ENCODE assay signal across 2 cellular contexts in the genomic region with DNA sequence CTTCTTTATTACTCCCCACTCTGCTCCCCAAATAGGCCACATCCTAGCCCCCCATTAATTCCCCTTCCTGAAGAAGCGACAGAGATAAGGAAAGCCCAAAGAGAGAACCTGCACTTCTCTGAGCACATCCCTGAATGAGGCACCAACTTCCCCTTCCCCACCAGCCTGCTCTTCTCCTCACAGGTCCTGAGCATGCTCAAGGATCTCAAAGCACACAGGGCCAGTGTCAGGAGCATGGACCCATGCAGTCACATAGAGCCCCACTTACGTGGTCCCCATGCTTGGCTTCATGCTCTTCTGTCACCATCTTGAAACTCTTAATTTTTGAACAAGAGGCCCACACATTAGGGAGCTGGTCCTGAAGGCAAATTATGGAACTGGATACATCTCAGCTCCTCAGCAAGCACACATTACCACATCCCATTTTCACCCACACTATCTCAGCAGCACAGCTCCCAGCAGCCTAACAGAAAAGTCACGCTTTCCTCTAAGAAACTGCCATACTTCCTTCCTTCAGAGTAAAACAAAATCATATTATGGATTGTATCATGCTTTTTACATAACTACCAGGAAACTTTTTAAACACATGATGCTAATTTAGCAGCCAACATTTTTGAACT.
TF ChIP-seq lines count a peak whose summit lies in the region.

No MANE protein-coding gene starts in this region.

TF ChIP-seq in GM23338, 12 proteins besides CTCF, POLR2A, EP300 and RAD21 (continues in another document):
- TF ChIP-seq, protein P1, sequence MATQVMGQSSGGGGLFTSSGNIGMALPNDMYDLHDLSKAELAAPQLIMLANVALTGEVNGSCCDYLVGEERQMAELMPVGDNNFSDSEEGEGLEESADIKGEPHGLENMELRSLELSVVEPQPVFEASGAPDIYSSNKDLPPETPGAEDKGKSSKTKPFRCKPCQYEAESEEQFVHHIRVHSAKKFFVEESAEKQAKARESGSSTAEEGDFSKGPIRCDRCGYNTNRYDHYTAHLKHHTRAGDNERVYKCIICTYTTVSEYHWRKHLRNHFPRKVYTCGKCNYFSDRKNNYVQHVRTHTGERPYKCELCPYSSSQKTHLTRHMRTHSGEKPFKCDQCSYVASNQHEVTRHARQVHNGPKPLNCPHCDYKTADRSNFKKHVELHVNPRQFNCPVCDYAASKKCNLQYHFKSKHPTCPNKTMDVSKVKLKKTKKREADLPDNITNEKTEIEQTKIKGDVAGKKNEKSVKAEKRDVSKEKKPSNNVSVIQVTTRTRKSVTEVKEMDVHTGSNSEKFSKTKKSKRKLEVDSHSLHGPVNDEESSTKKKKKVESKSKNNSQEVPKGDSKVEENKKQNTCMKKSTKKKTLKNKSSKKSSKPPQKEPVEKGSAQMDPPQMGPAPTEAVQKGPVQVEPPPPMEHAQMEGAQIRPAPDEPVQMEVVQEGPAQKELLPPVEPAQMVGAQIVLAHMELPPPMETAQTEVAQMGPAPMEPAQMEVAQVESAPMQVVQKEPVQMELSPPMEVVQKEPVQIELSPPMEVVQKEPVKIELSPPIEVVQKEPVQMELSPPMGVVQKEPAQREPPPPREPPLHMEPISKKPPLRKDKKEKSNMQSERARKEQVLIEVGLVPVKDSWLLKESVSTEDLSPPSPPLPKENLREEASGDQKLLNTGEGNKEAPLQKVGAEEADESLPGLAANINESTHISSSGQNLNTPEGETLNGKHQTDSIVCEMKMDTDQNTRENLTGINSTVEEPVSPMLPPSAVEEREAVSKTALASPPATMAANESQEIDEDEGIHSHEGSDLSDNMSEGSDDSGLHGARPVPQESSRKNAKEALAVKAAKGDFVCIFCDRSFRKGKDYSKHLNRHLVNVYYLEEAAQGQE (IDR thresholded peaks at IDR 0.05; ENCODE audit: unreplicated experiment) = no peak
- TF ChIP-seq, protein P2, sequence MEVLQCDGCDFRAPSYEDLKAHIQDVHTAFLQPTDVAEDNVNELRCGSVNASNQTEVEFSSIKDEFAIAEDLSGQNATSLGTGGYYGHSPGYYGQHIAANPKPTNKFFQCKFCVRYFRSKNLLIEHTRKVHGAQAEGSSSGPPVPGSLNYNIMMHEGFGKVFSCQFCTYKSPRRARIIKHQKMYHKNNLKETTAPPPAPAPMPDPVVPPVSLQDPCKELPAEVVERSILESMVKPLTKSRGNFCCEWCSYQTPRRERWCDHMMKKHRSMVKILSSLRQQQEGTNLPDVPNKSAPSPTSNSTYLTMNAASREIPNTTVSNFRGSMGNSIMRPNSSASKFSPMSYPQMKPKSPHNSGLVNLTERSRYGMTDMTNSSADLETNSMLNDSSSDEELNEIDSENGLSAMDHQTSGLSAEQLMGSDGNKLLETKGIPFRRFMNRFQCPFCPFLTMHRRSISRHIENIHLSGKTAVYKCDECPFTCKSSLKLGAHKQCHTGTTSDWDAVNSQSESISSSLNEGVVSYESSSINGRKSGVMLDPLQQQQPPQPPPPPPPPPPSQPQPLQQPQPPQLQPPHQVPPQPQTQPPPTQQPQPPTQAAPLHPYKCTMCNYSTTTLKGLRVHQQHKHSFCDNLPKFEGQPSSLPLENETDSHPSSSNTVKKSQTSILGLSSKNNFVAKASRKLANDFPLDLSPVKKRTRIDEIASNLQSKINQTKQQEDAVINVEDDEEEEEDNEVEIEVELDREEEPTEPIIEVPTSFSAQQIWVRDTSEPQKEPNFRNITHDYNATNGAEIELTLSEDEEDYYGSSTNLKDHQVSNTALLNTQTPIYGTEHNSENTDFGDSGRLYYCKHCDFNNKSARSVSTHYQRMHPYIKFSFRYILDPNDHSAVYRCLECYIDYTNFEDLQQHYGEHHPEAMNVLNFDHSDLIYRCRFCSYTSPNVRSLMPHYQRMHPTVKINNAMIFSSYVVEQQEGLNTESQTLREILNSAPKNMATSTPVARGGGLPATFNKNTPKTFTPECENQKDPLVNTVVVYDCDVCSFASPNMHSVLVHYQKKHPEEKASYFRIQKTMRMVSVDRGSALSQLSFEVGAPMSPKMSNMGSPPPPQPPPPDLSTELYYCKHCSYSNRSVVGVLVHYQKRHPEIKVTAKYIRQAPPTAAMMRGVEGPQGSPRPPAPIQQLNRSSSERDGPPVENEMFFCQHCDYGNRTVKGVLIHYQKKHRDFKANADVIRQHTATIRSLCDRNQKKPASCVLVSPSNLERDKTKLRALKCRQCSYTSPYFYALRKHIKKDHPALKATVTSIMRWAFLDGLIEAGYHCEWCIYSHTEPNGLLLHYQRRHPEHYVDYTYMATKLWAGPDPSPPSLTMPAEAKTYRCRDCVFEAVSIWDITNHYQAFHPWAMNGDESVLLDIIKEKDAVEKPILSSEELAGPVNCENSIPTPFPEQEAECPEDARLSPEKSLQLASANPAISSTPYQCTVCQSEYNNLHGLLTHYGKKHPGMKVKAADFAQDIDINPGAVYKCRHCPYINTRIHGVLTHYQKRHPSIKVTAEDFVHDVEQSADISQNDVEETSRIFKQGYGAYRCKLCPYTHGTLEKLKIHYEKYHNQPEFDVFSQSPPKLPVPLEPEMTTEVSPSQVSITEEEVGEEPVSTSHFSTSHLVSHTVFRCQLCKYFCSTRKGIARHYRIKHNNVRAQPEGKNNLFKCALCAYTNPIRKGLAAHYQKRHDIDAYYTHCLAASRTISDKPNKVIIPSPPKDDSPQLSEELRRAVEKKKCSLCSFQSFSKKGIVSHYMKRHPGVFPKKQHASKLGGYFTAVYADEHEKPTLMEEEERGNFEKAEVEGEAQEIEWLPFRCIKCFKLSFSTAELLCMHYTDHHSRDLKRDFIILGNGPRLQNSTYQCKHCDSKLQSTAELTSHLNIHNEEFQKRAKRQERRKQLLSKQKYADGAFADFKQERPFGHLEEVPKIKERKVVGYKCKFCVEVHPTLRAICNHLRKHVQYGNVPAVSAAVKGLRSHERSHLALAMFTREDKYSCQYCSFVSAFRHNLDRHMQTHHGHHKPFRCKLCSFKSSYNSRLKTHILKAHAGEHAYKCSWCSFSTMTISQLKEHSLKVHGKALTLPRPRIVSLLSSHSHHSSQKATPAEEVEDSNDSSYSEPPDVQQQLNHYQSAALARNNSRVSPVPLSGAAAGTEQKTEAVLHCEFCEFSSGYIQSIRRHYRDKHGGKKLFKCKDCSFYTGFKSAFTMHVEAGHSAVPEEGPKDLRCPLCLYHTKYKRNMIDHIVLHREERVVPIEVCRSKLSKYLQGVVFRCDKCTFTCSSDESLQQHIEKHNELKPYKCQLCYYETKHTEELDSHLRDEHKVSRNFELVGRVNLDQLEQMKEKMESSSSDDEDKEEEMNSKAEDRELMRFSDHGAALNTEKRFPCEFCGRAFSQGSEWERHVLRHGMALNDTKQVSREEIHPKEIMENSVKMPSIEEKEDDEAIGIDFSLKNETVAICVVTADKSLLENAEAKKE (CRISPR knock-in tag; IDR thresholded peaks at IDR 0.05) = no peak
- no peak for TF ChIP-seq POLR2AphosphoS5 (IDR thresholded peaks at IDR 0.05; ENCODE audit: low read depth)
- no peak for TF ChIP-seq CREB1 (CRISPR knock-in tag; IDR thresholded peaks at IDR 0.05; ENCODE audit: low read depth)
- no peak for TF ChIP-seq EZH2 (IDR thresholded peaks at IDR 0.05; ENCODE audit: low read depth, unreplicated experiment)
- TF ChIP-seq, protein P3, sequence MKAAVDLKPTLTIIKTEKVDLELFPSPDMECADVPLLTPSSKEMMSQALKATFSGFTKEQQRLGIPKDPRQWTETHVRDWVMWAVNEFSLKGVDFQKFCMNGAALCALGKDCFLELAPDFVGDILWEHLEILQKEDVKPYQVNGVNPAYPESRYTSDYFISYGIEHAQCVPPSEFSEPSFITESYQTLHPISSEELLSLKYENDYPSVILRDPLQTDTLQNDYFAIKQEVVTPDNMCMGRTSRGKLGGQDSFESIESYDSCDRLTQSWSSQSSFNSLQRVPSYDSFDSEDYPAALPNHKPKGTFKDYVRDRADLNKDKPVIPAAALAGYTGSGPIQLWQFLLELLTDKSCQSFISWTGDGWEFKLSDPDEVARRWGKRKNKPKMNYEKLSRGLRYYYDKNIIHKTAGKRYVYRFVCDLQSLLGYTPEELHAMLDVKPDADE (IDR thresholded peaks at IDR 0.05) = no peak
- no peak for TF ChIP-seq NANOG (IDR thresholded peaks at IDR 0.05; ENCODE audit: borderline replicate concordance)
- TF ChIP-seq STAT1 (IDR thresholded peaks at IDR 0.05; ENCODE audit: unreplicated experiment) = no peak

TF ChIP-seq in H1, 55 proteins besides CTCF, POLR2A, EP300 and RAD21:
- TF ChIP-seq KDM5A (IDR thresholded peaks at IDR 0.05; ENCODE audit: low read length) (no peak), EZH2 (IDR thresholded peaks at IDR 0.05; ENCODE audit: low read depth, low read length, severe bottlenecking) (no peak), SUZ12 (IDR thresholded peaks at IDR 0.05; ENCODE audit: low read length) (no peak), CBX5 (IDR thresholded peaks at IDR 0.05; ENCODE audit: low read depth, low read length) (no peak), TEAD4 (IDR thresholded peaks at IDR 0.05; ENCODE audit: low read depth, low read length) (no peak), KDM1A (IDR thresholded peaks at IDR 0.05; ENCODE audit: borderline replicate concordance, low read length) (no peak)
